ENCODE assay signal across 8 cellular contexts in the genomic region with DNA sequence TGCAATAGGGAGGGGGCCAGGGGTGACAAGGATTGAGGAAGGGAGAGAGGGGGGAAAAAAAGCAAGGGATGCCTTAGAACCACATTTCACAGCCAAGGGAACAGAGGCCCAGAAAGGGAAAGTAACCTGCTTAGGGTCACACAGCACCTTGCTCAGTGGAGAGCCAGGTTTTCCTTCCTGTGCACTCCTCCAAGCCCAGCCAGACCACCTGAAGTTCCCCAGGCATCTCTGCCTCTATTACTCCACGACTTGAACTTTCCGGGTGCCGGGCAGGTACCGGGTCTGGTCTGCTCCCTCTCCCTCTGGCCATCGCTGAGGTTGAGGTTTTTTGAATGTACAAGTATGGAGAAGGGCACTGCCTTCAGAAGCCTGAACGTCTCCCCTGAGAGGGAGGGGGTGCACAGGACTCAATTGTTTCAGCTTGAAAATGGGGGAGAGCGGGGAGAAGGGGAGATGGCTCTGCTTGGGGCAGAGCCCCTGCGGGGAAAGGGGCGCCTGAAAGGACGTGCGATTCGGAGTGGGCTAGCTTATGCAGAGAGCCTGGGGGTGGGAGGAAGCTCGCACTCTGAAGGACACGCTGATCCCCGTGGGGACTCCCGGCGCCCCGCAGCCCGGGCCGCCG. TPM values are rescaled to one million over a fixed set of nuclear protein-coding genes. Genes with fewer than 3 reads are reported as not detected.
DNase-seq lines count a peak whose midpoint lies in the region; ATAC-seq, FAIRE-seq and TF ChIP-seq lines count a peak whose summit lies in the region.

No MANE protein-coding gene starts in this region.

- POLR2A ChIA-PET in HepG2 (lab: Yijun Ruan, JAX) = interaction anchor here (0.8 to 2.0 kb wide), 11 partner anchors 8 to 160 kb away, joined by 3 to 31 read pairs (median 4); no protein-coding TSS in a partner anchor

- ATAC-seq in activated T-cell treated with anti-CD3 and anti-CD28 coated beads, Interleukin-2, amount 50 U/mL, for 72 hours (replicated peaks in 1 of 2) = no peak
- peak; percentile 37 for ATAC-seq in activated naive CD8-positive, alpha-beta T cell treated with anti-CD3 and anti-CD28 coated beads, Interleukin-2, amount 50 U/mL, for 24 hours
- no peak; the same call in 2 of the 3 replicates for ATAC-seq in HepG2
- ATAC-seq in upper lobe of left lung (ENCODE audit: low FRiP score in 2 of 2) = no peak

- peaks cover 75% of the 10 kb centered on the region for H3K4me1 ChIP-seq in HepG2 (ENCODE audit: insufficient read depth, low read length)
- H3K4me1 ChIP-seq in upper lobe of left lung = peaks cover 66 to 88% (median 83%) of the 10 kb centered on the region in 4 donors

- TF ChIP-seq CTCF in HepG2 (CRISPR knock-in tag; IDR thresholded peaks at IDR 0.05) (no peak), upper lobe of left lung (IDR thresholded peaks at IDR 0.05) (no peak), GM13976 (IDR thresholded peaks at IDR 0.05; ENCODE audit: borderline replicate concordance, control extremely low read depth, extremely low read depth, insufficient read depth, missing control alignments) (no peak)

- H3K4me3 Mint-ChIP-seq in activated T-cell treated with anti-CD3 and anti-CD28 coated beads, Interleukin-2, amount 50 U/mL, for 72 hours = peak overlapping the region; percentile 89 to 91
- H3K4me3 Mint-ChIP-seq in activated naive CD8-positive, alpha-beta T cell treated with anti-CD3 and anti-CD28 coated beads, Interleukin-2, amount 50 U/mL, for 24 hours = peak overlapping the region; percentile 97

- H3K4me3 ChIP-seq in HepG2 (replicated peaks in 1 of 3; ENCODE audit: insufficient read depth in 1 of 3, low read depth in 2 of 3, low read length in 3 of 3) (peak overlapping the region; percentile 69 to 91 (median 90)), upper lobe of left lung (peak overlapping the region; percentile 73 to 93 (median 82))

- TF ChIP-seq POLR2A in HepG2 (IDR thresholded peaks at IDR 0.05; ENCODE audit: insufficient read depth in 1 of 2, low read depth in 2 of 2, low read length in 2 of 2) (no peak), upper lobe of left lung (IDR thresholded peaks at IDR 0.05) (no peak)

- no peak for TF ChIP-seq RAD21 in HepG2 (CRISPR knock-in tag; IDR thresholded peaks at IDR 0.05)

- no peaks in the 10 kb centered on the region for H3K27me3 Mint-ChIP-seq in activated T-cell treated with anti-CD3 and anti-CD28 coated beads, Interleukin-2, amount 50 U/mL, for 72 hours (ENCODE audit: low read depth)
- H3K27me3 Mint-ChIP-seq in activated naive CD8-positive, alpha-beta T cell treated with anti-CD3 and anti-CD28 coated beads, Interleukin-2, amount 50 U/mL, for 24 hours = no peaks in the 10 kb centered on the region

- H3K36me3 ChIP-seq in HepG2 (replicated peaks in 1 of 2; ENCODE audit: control insufficient read depth in 1 of 2, insufficient read depth in 2 of 2, low read length in 2 of 2) (peaks cover 0 to under 1% of the 10 kb centered on the region in 2 experiments; a peak in 2 of 5 replicates), upper lobe of left lung (peaks cover 0 to 14% (median 7%) of the 10 kb centered on the region in 4 donors)

- H3K27ac ChIP-seq in HepG2 (ENCODE audit: extremely low read length, insufficient read depth, low read length) (no peak overlapping the region), upper lobe of left lung (peak overlapping the region; percentile 98 to 100 (median 98))

- H3K27ac Mint-ChIP-seq in activated T-cell treated with anti-CD3 and anti-CD28 coated beads, Interleukin-2, amount 50 U/mL, for 72 hours = peak overlapping the region; percentile 67
- H3K27ac Mint-ChIP-seq in activated naive CD8-positive, alpha-beta T cell treated with anti-CD3 and anti-CD28 coated beads, Interleukin-2, amount 50 U/mL, for 24 hours = peak overlapping the region; percentile 97

- WGBS in HepG2 (ENCODE audit: low lambda C conversion rate) = 21% methylated on average over 13 of the region's 21 CpGs
- WGBS in upper lobe of left lung, 2 donors = 13 to 17% methylated on average over 6 to 21 of the region's 21 CpGs

- H3K27me3 ChIP-seq in HepG2 (ENCODE audit: control insufficient read depth in 1 of 2, insufficient read depth in 2 of 2, low read length in 2 of 2) (no peaks in the 10 kb centered on the region; a peak in 1 of 5 replicates), upper lobe of left lung (no peaks in the 10 kb centered on the region)

- no peak for TF ChIP-seq EP300 in HepG2 (IDR thresholded peaks at IDR 0.05; ENCODE audit: low read depth in 2 of 2, low read length in 2 of 2)
- no peak for TF ChIP-seq EP300 in HepG2 (CRISPR knock-in tag; IDR thresholded peaks at IDR 0.05; ENCODE audit: borderline replicate concordance)
- no peak for TF ChIP-seq EP300 in upper lobe of left lung (IDR thresholded peaks at IDR 0.05)

- H3K79me2 ChIP-seq in HepG2 (ENCODE audit: insufficient read depth, low read length) = peaks cover 31% of the 10 kb centered on the region

- intact Hi-C loops in HepG2 (cut with micrococcal nuclease; ENCODE audit: unreplicated experiment) = no loop called here

- H3K4me1 Mint-ChIP-seq in activated T-cell treated with anti-CD3 and anti-CD28 coated beads, Interleukin-2, amount 50 U/mL, for 72 hours (ENCODE audit: low read depth) = peaks cover 45% of the 10 kb centered on the region
- H3K4me1 Mint-ChIP-seq in activated naive CD8-positive, alpha-beta T cell treated with anti-CD3 and anti-CD28 coated beads, Interleukin-2, amount 50 U/mL, for 24 hours = peaks cover 39% of the 10 kb centered on the region

- DNase-seq in activated T-cell treated with anti-CD3 and anti-CD28 coated beads, Interleukin-2, amount 50 U/mL, for 72 hours = no peak
- no peak for DNase-seq in activated T-cell treated with anti-CD3 and anti-CD28 coated beads, Interleukin-2, amount 50 U/mL, for 1 hour
- no peak for DNase-seq in activated naive CD8-positive, alpha-beta T cell treated with anti-CD3 and anti-CD28 coated beads, Interleukin-2, amount 50 U/mL, for 24 hours
- DNase-seq in HepG2 (ENCODE audit: low spot score) = no peak
- no peak for DNase-seq in upper lobe of left lung
- no peak for DNase-seq in stimulated activated CD4-positive, alpha-beta T cell treated with anti-CD3 and anti-CD28 coated beads, Interleukin-15, amount 100 ng/mL, for 24 hours
- no peak for DNase-seq in GM13976 (ENCODE audit: low spot score)
- no peak for DNase-seq in hypothalamus (lab: John Stamatoyannopoulos, UW)

- H4K20me1 ChIP-seq in HepG2 (ENCODE audit: insufficient read depth, low read length) = no peaks in the 10 kb centered on the region

- H3K4me2 ChIP-seq in HepG2 (ENCODE audit: low read depth, low read length) = peak overlapping the region; percentile 90

- FAIRE-seq in HepG2 (lab: Jason Lieb, UNC) = no peak

- in situ Hi-C loops in HepG2 (cut with HindIII; ENCODE audit: extremely low pct_ligation_motif_present, low pct_unique_long_range_greater_than_20kb) (no loop called here), GM13976 (cut with MboI; ENCODE audit: low sequenced_read_pairs, unreplicated experiment) (no loop called here)

- BruUV-seq in HepG2 (replicated peaks; lab: Mats Ljungman, UMichigan) = no TSS peak

- H3K36me3 Mint-ChIP-seq in activated T-cell treated with anti-CD3 and anti-CD28 coated beads, Interleukin-2, amount 50 U/mL, for 72 hours (ENCODE audit: insufficient read depth in 2 of 2) = no peaks in the 10 kb centered on the region
- H3K36me3 Mint-ChIP-seq in activated naive CD8-positive, alpha-beta T cell treated with anti-CD3 and anti-CD28 coated beads, Interleukin-2, amount 50 U/mL, for 24 hours (ENCODE audit: low read depth) = peaks cover 4% of the 10 kb centered on the region

- CTCF ChIA-PET in HepG2 (lab: Yijun Ruan, JAX; ENCODE audit: low intra/inter-chr PET ratio, low total read pairs) = no interaction called here

- H2AFZ ChIP-seq in HepG2 (ENCODE audit: low read length) = no peak overlapping the region

- H3K9me3 Mint-ChIP-seq in activated T-cell treated with anti-CD3 and anti-CD28 coated beads, Interleukin-2, amount 50 U/mL, for 72 hours = no peaks in the 10 kb centered on the region
- no peaks in the 10 kb centered on the region for H3K9me3 Mint-ChIP-seq in activated naive CD8-positive, alpha-beta T cell treated with anti-CD3 and anti-CD28 coated beads, Interleukin-2, amount 50 U/mL, for 24 hours

- no peaks in the 10 kb centered on the region for H3K9me3 ChIP-seq in HepG2 (ENCODE audit: low read length)
- H3K9me3 ChIP-seq in upper lobe of left lung = no peaks in the 10 kb centered on the region

- peak overlapping the region; percentile 83 for H3K9ac ChIP-seq in HepG2 (ENCODE audit: insufficient read depth, low read depth, low read length)

RNA-seq across cellular contexts. Expression of gene SERPINH1, which starts 0.5 kb away (rescaled TPM):
- total RNA-seq in activated T-cell treated with anti-CD3 and anti-CD28 coated beads, Interleukin-2, amount 50 U/mL, for 72 hours = 10 to 100 TPM; 17.3 to 20.4 TPM
- total RNA-seq in HepG2 (2016; rRNA removed; fragmentation: Illumina TruSeq; extraction: Trizol) (31.3 and 83.8 TPM in 2 replicates), upper lobe of left lung (100 to 1,000 TPM in 5 of 6 donors, 10 to 100 TPM in 1; 95.9 to 266 (median 145) TPM)
- total RNA-seq in HepG2 (2016; cell fraction: cytosol; rRNA removed; fragmentation: Illumina TruSeq; extraction: Trizol; ENCODE audit: low read depth) = 10.9 and 11.9 TPM in 2 replicates
- 27.2 and 84.9 TPM in 2 replicates for total RNA-seq in HepG2 (2016; cell fraction: insoluble cytoplasmic fraction; rRNA removed; fragmentation: Illumina TruSeq; extraction: Trizol)
- 21.3 and 21.4 TPM in 2 replicates for total RNA-seq in HepG2 (2016; cell fraction: membrane; rRNA removed; fragmentation: Illumina TruSeq; extraction: Trizol)
- total RNA-seq in HepG2 (2016; cell fraction: nucleus; rRNA removed; fragmentation: Illumina TruSeq; extraction: Trizol) = 63.4 and 80.5 TPM in 2 replicates
- 83.6 and 101 TPM in 2 replicates for polyA plus RNA-seq in HepG2 (2011; rRNA removed)
- polyA plus RNA-seq in HepG2 (2011; cell fraction: cytosol; rRNA removed) = 50.5 and 96.5 TPM in 2 replicates
- polyA plus RNA-seq in HepG2 (2011; cell fraction: nucleus; rRNA removed) = 91.5 and 110 TPM in 2 replicates
- polyA plus RNA-seq in HepG2 (2012) = 46.1 and 57.3 TPM in 2 replicates
- 8.9 and 11.1 TPM in 2 replicates for polyA plus RNA-seq in HepG2 (2016; cell fraction: cytosol; fragmentation: Illumina TruSeq; extraction: Trizol; ENCODE audit: low read depth)
- 30.8 and 35.3 TPM in 2 replicates for polyA plus RNA-seq in HepG2 (2016; cell fraction: insoluble cytoplasmic fraction; fragmentation: Illumina TruSeq; extraction: Trizol; ENCODE audit: low read depth)
- polyA plus RNA-seq in HepG2 (2016; cell fraction: membrane; fragmentation: Illumina TruSeq; extraction: Trizol; ENCODE audit: low read depth) = 15.5 and 16.1 TPM in 2 replicates
- 114 and 127 TPM in 2 replicates for polyA plus RNA-seq in HepG2 (2016; cell fraction: nucleus; fragmentation: Illumina TruSeq; extraction: Trizol; ENCODE audit: insufficient read depth, low read depth)
- 129 and 168 TPM in 2 replicates for polyA minus RNA-seq in HepG2 (2011; rRNA and poly(A)+ RNA removed; ENCODE audit: low replicate concordance)
- 52.3 and 73.2 TPM in 2 replicates for polyA minus RNA-seq in HepG2 (2011; cell fraction: cytosol; rRNA and poly(A)+ RNA removed)
- polyA minus RNA-seq in HepG2 (2011; cell fraction: nucleus; rRNA and poly(A)+ RNA removed) = 20.1 and 27.8 TPM in 2 replicates

RNA-seq across cellular contexts. Expression of gene GDPD5, which starts 35.8 kb away (rescaled TPM):
- total RNA-seq in activated T-cell treated with anti-CD3 and anti-CD28 coated beads, Interleukin-2, amount 50 U/mL, for 72 hours = 10 to 100 TPM; 16.9 to 29.5 TPM
- total RNA-seq in HepG2 (2016; rRNA removed; fragmentation: Illumina TruSeq; extraction: Trizol) = 35.8 and 67.5 TPM in 2 replicates
- 24.1 and 26.9 TPM in 2 replicates for total RNA-seq in HepG2 (2016; cell fraction: cytosol; rRNA removed; fragmentation: Illumina TruSeq; extraction: Trizol; ENCODE audit: low read depth)
- 31.0 and 63.9 TPM in 2 replicates for total RNA-seq in HepG2 (2016; cell fraction: insoluble cytoplasmic fraction; rRNA removed; fragmentation: Illumina TruSeq; extraction: Trizol)
- 48.4 and 52.8 TPM in 2 replicates for total RNA-seq in HepG2 (2016; cell fraction: membrane; rRNA removed; fragmentation: Illumina TruSeq; extraction: Trizol)
- total RNA-seq in HepG2 (2016; cell fraction: nucleus; rRNA removed; fragmentation: Illumina TruSeq; extraction: Trizol) = 82.9 and 86.5 TPM in 2 replicates
- polyA plus RNA-seq in HepG2 (2011; rRNA removed) = 55.0 and 55.2 TPM in 2 replicates
- polyA plus RNA-seq in HepG2 (2011; cell fraction: cytosol; rRNA removed) = 19.4 and 33.8 TPM in 2 replicates
- polyA plus RNA-seq in HepG2 (2011; cell fraction: nucleus; rRNA removed) = 229 and 337 TPM in 2 replicates
- polyA plus RNA-seq in HepG2 (2012) = 36.3 and 37.7 TPM in 2 replicates
- polyA plus RNA-seq in HepG2 (2016; cell fraction: cytosol; fragmentation: Illumina TruSeq; extraction: Trizol; ENCODE audit: low read depth) = 14.1 and 14.2 TPM in 2 replicates
- polyA plus RNA-seq in HepG2 (2016; cell fraction: insoluble cytoplasmic fraction; fragmentation: Illumina TruSeq; extraction: Trizol; ENCODE audit: low read depth) = 33.8 and 39.1 TPM in 2 replicates
- 33.4 and 35.7 TPM in 2 replicates for polyA plus RNA-seq in HepG2 (2016; cell fraction: membrane; fragmentation: Illumina TruSeq; extraction: Trizol; ENCODE audit: low read depth)
- 217 and 242 TPM in 2 replicates for polyA plus RNA-seq in HepG2 (2016; cell fraction: nucleus; fragmentation: Illumina TruSeq; extraction: Trizol; ENCODE audit: insufficient read depth, low read depth)
- 39.6 and 88.9 TPM in 2 replicates for polyA minus RNA-seq in HepG2 (2011; rRNA and poly(A)+ RNA removed; ENCODE audit: low replicate concordance)
- 23.0 and 24.3 TPM in 2 replicates for polyA minus RNA-seq in HepG2 (2011; cell fraction: cytosol; rRNA and poly(A)+ RNA removed)
- 51.5 and 67.3 TPM in 2 replicates for polyA minus RNA-seq in HepG2 (2011; cell fraction: nucleus; rRNA and poly(A)+ RNA removed)
- 10 to 100 TPM in 4 of 6 donors, 1 to 10 TPM in 2; 5.7 to 34.6 (median 14.0) TPM for total RNA-seq in upper lobe of left lung
